Comparison of ENCODE assay signal across 2 cellular contexts in genomic region chr4:138398297-138398696, GRCh38.
TF ChIP-seq lines count a peak whose summit lies in the region.

No MANE protein-coding gene starts in this region.

TF ChIP-seq in HEK293, 187 proteins besides CTCF, POLR2A, EP300 and RAD21 (continued from another document):
- no peak for TF ChIP-seq ZNF449 (tag by site-specific recombination; IDR thresholded peaks at IDR 0.05)
- TF ChIP-seq ZNF837 (tag by site-specific recombination; IDR thresholded peaks at IDR 0.05) = no peak
- TF ChIP-seq ZNF146 (tag by site-specific recombination; IDR thresholded peaks at IDR 0.05) = no peak
TF ChIP-seq in HEK293: peak in this region for 1.

TF ChIP-seq in H1, 55 proteins besides CTCF, POLR2A, EP300 and RAD21 (continued from another document):
- TF ChIP-seq CHD7 (IDR thresholded peaks at IDR 0.05; ENCODE audit: insufficient replicate concordance, low read length) = peak; percentile 81
- TF ChIP-seq CTBP2 (IDR thresholded peaks at IDR 0.05; ENCODE audit: borderline replicate concordance, insufficient read depth, insufficient read length, low read length) = no peak
- TF ChIP-seq E2F6 (IDR thresholded peaks at IDR 0.05) = no peak
